28 cellular contexts compared by ENCODE assay signal in the genomic region with DNA sequence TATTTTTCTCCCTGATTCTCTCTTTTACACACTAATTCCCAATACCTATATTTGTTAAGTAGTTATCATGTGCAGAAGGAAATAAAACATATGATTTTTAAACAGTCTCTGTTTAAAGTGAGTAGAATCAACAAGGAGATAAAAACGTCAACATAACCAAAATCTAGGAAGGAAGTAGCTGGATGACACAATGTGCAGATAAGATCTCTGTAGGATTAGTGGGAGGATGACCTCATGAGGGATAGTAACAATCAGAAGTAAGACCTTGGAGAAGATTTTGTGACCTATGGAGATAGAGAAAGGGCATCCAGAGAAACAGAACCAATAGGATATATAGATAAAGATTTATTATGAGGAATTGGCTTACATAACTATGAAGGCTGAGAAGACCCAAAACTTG.
"Had no signal": no experiment of that assay in that cellular context is flagged by ENCODE, and none has a peak within 500 bp of the region (broad histone marks: within the 10 kb centered on the region; RNA-seq: fewer than 3 reads in every experiment).

No MANE protein-coding gene starts in this region.

- H3K4me1 ChIP-seq: prostate gland, testis, transverse colon had no signal

- H3K9me3 ChIP-seq: ovary, prostate gland, testis, transverse colon had no signal

- DNase-seq: activated CD4-positive, alpha-beta memory T cell treated with anti-CD3 and anti-CD28 coated beads for 36 hours; activated CD4-positive, alpha-beta T cell treated with anti-CD3 and anti-CD28 coated beads, Interleukin-2, amount 10 ng/mL, durations not matched to agents 24 days and 14 days; activated CD4-positive, CD25-positive, alpha-beta regulatory T cell treated with anti-CD3 and anti-CD28 coated beads, Interleukin-2, amount 50 U/mL, for 72 hours; activated CD8-positive, alpha-beta memory T cell treated with anti-CD3 and anti-CD28 coated beads, Interleukin-2, amount 50 U/mL, for 48 hours; activated gamma-delta T cell; activated naive CD4-positive, alpha-beta T cell treated with anti-CD3 and anti-CD28 coated beads, Interleukin-2, amount 10 ng/mL, durations not matched to agents 7 days and 5 days; activated naive CD8-positive, alpha-beta T cell treated with anti-CD3 and anti-CD28 coated beads, Interleukin-2, amount 10 ng/mL, durations not matched to agents 7 days and 5 days; activated T-cell treated with anti-CD3 and anti-CD28 coated beads, Interleukin-2, amount 50 U/mL, for 24 hours; amniotic stem cell; brain microvascular endothelial cell; dorsolateral prefrontal cortex; effector memory CD4-positive, alpha-beta T cell; islet precursor cell; left ventricle myocardium superior; naive thymus-derived CD4-positive, alpha-beta T cell; ovary; retina; stimulated activated CD4-positive, alpha-beta T cell treated with anti-CD3 and anti-CD28 coated beads, Interleukin-12 subunit alpha, Interleukin-12 subunit beta, amount 100 ng/mL, for 4 hours; stimulated activated CD4-positive, alpha-beta T cell treated with anti-CD3 and anti-CD28 coated beads, Interleukin-4, amount 100 ng/mL, for 1 hour; stimulated activated naive CD8-positive, alpha-beta T cell treated with anti-CD3 and anti-CD28 coated beads, Interleukin-15, Interleukin-2, amounts not matched to agents 100 U/mL and 50 U/mL, for 24 hours; T-helper 17 cell; T1000; testis; transverse colon had no signal

- H3K27ac ChIP-seq: brain microvascular endothelial cell, coronary artery, dorsolateral prefrontal cortex, ovary, prostate gland, skin epidermis, testis, transverse colon had no signal

- H3K36me3 ChIP-seq: brain microvascular endothelial cell, ovary, prostate gland, transverse colon had no signal

- ATAC-seq: left ventricle myocardium superior; naive thymus-derived CD4-positive, alpha-beta T cell; sciatic nerve; stimulated activated naive CD8-positive, alpha-beta T cell treated with anti-CD3 and anti-CD28 coated beads, Interleukin-15, Interleukin-2, amounts not matched to agents 100 U/mL and 50 U/mL, for 24 hours; T-helper 17 cell had no signal

- H3K4me3 ChIP-seq: coronary artery, dorsolateral prefrontal cortex, ovary, prostate gland, skin epidermis, testis, transverse colon had no signal

- H3K27me3 ChIP-seq: brain microvascular endothelial cell, ovary, testis, transverse colon had no signal
